9 cellular contexts compared by ENCODE assay signal in genomic region chr3:76585794-76586392, GRCh38.
A peak's percentile ranks its signal among the peaks of the same experiment; 100 is the strongest.
DNase-seq lines count a peak whose midpoint lies in the region; ATAC-seq and TF ChIP-seq lines count a peak whose summit lies in the region.
"Had no signal": no experiment of that assay in that cellular context is flagged by ENCODE, and none has a peak within 500 bp of the region (broad histone marks: within the 10 kb centered on the region; RNA-seq: fewer than 3 reads in every experiment).

No MANE protein-coding gene starts in this region.

- no peak overlapping the region for H3K9ac ChIP-seq in smooth muscle cell (ENCODE audit: low read depth)

- H3K4me2 ChIP-seq in smooth muscle cell: no peak overlapping the region

- H3K36me3 ChIP-seq in smooth muscle cell (ENCODE audit: low read depth): no peaks in the 10 kb centered on the region

- H3K4me1 ChIP-seq in smooth muscle cell (ENCODE audit: low read depth): no peaks in the 10 kb centered on the region

- H3K27me3 ChIP-seq in smooth muscle cell (ENCODE audit: low read depth): no peaks in the 10 kb centered on the region

- H2AFZ ChIP-seq in smooth muscle cell (ENCODE audit: low read depth): no peak overlapping the region

- H4K20me1 ChIP-seq in smooth muscle cell (ENCODE audit: low read depth): no peaks in the 10 kb centered on the region

- H3K9me3 ChIP-seq in smooth muscle cell (replicated peaks; ENCODE audit: low read depth): no peaks in the 10 kb centered on the region

- H3K4me3 ChIP-seq in NB4 (ENCODE audit: low read depth, low read length) (no peak overlapping the region), smooth muscle cell (no peak overlapping the region)

- H3K9me3 Mint-ChIP-seq in endothelial cell (ENCODE audit: unreplicated experiment): no peaks in the 10 kb centered on the region

- H3K27ac ChIP-seq in smooth muscle cell (ENCODE audit: low read depth): no peak overlapping the region

- no peaks in the 10 kb centered on the region for H3K4me1 Mint-ChIP-seq in endothelial cell (ENCODE audit: unreplicated experiment)

- H3F3A ChIP-seq in smooth muscle cell (ENCODE audit: low read depth): no peaks in the 10 kb centered on the region

- H3K4me3 Mint-ChIP-seq in endothelial cell (ENCODE audit: unreplicated experiment): no peak overlapping the region

- peak; percentile 37 for TF ChIP-seq CTCF in NB4 (IDR thresholded peaks at IDR 0.05; ENCODE audit: low read depth, low read length)
- TF ChIP-seq CTCF in endothelial cell (IDR thresholded peaks at IDR 0.05; ENCODE audit: unreplicated experiment): peak; percentile 78
- TF ChIP-seq CTCF in smooth muscle cell (IDR thresholded peaks at IDR 0.05; ENCODE audit: borderline replicate concordance, insufficient read depth, poor library complexity, severe bottlenecking): peak; percentile 68

- ATAC-seq in HG02798 (IDR thresholded peaks at IDR 0.05; ENCODE audit: poor library complexity, unreplicated experiment): no peak
- ATAC-seq in HG02678 (IDR thresholded peaks at IDR 0.05; ENCODE audit: unreplicated experiment): no peak

- no peak for TF ChIP-seq POLR2A in NB4 (IDR thresholded peaks at IDR 0.05; ENCODE audit: extremely low read depth, insufficient read length)

- WGBS in smooth muscle cell (ENCODE audit: low lambda C conversion rate): 58% methylated on average over 2 of the region's 2 CpGs

- no peak overlapping the region for H3K27ac Mint-ChIP-seq in endothelial cell (ENCODE audit: unreplicated experiment)

- DNase-seq in NCI-H345 treated with DMSO at 0.1 percent for 48 hours (lab: John Stamatoyannopoulos, UW; ENCODE audit: unreplicated experiment) (peak; percentile 10), NCI-H345 (lab: John Stamatoyannopoulos, UW) (no peak), NB4 (ENCODE audit: low read depth) (peak; percentile 11), endothelial cell (ENCODE audit: low spot score) (no peak), smooth muscle cell (lab: John Stamatoyannopoulos, UW; ENCODE audit: unreplicated experiment) (no peak)
- DNase-seq in activated CD4-positive, alpha-beta T cell treated with anti-CD3 and anti-CD28 coated beads for 1 hour: no peak
- DNase-seq: DMS153 had no signal

- H3K27me3 Mint-ChIP-seq in endothelial cell (ENCODE audit: unreplicated experiment): no peaks in the 10 kb centered on the region

- no peaks in the 10 kb centered on the region for H3K36me3 Mint-ChIP-seq in endothelial cell (ENCODE audit: low read depth, unreplicated experiment)

- H3K79me2 ChIP-seq in smooth muscle cell (ENCODE audit: low read depth): no peaks in the 10 kb centered on the region

Comparison
In these comparisons a context has a peak if more than half of its experiments do, and no peak if none do; other contexts are left out.
1. DNase-seq: peak in NCI-H345 treated with DMSO at 0.1 percent for 48 hours (single experiment) and NB4 (single experiment); none in NCI-H345 (single experiment), endothelial cell (single experiment), smooth muscle cell (single experiment) and activated CD4-positive, alpha-beta T cell treated with anti-CD3 and anti-CD28 coated beads for 1 hour (single experiment).
2. Peak in every context shown above with its lines, with median percentiles within 50 percentile points of each other: CTCF ChIP-seq.